In the genomic region with DNA sequence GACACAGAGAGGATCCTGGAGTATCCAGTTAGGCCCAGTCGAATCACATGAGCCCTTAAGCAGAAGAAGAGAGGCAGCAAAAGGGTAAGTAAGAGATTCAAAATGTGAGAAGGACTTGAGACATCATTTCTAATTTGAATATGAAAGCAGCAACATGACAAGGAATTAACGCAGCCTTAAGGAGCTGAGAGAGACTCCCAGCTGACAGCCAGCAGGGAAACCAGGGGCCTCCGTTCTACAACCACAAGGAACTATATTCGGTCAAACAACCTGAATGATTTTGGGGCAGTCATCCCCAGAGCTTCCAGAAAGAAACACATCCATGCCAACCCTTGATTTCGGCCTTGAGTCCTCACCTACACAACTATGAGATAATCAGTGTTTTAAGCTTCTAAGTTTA, we compare ENCODE assay signal across 18 cellular contexts.
"Had no signal": no experiment of that assay in that cellular context is flagged by ENCODE, and none has a peak within 500 bp of the region (broad histone marks: within the 10 kb centered on the region; RNA-seq: fewer than 3 reads in every experiment).

No MANE protein-coding gene starts in this region.

- H3K36me3 ChIP-seq: SJSA1 had no signal

- H3K4me3 ChIP-seq: SJSA1, SK-N-MC had no signal

- H3K4me1 ChIP-seq: SJSA1 had no signal

- H3K9me3 ChIP-seq: SJSA1 had no signal

- DNase-seq: KBM-7, MV-4-11, NCI-H1048, NCI-H1105, NCI-H1436 treated with DMSO at 0.1 percent for 48 hours, NCI-H1694, NCI-H187 treated with DMSO at 0.1 percent for 48 hours, NCI-H2029 treated with DMSO at 0.1 percent for 48 hours, NCI-H2171 treated with DMSO at 0.1 percent for 48 hours, NCI-H524, NCI-H526 treated with DMSO at 0.1 percent for 48 hours, NCI-H748 treated with DMSO at 0.1 percent for 48 hours, Right ventricle myocardium superior, RPMI8226, SIG-M5 had no signal

- H3K27ac ChIP-seq: HL-60, SJSA1, SK-N-MC had no signal

- H3K27me3 ChIP-seq: SJSA1 had no signal
